20 cellular contexts compared by ENCODE assay signal in the genomic region with DNA sequence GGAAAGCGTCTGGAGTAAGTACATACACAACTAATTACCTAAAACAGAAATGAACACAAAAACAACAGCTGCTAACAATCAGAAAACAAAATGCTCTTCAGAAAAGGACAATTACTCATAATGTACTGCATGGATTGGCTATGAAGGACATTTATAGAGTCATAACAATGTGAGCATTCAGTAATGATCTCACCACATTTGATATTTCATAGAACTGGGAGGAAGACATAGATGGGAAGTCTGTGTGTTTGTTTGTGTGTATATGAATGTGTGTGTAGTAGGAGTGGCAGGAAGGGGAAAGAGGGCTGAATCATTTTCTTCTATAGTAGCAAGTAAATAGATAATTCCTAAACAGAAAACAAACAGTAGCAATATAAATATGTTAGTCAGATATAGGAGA. TPM values are rescaled to one million over a fixed set of nuclear protein-coding genes. Genes with fewer than 3 reads are reported as not detected.
A peak's percentile ranks its signal among the peaks of the same experiment; 100 is the strongest.
DNase-seq lines count a peak whose midpoint lies in the region; FAIRE-seq and TF ChIP-seq lines count a peak whose summit lies in the region.
"Had no signal": no experiment of that assay in that cellular context is flagged by ENCODE, and none has a peak within 500 bp of the region (broad histone marks: within the 10 kb centered on the region; RNA-seq: fewer than 3 reads in every experiment).

No MANE protein-coding gene starts in this region.

- H3K9me1 ChIP-seq in endothelial cell of umbilical vein (replicated peaks; ENCODE audit: control insufficient read depth, extremely low read depth, insufficient read depth, low read length), result no peaks in the 10 kb centered on the region

- TF ChIP-seq POLR2A in endothelial cell of umbilical vein (IDR thresholded peaks at IDR 0.05; ENCODE audit: low read depth, low read length) (no peak), spleen (IDR thresholded peaks at IDR 0.05) (no peak)

- H3K27me3 ChIP-seq in GM23248 (replicated peaks; ENCODE audit: insufficient read depth) (no peaks in the 10 kb centered on the region), endothelial cell of umbilical vein (ENCODE audit: control insufficient read depth in 2 of 2, insufficient read depth in 2 of 2, low read length in 2 of 2) (no peaks in the 10 kb centered on the region), spleen (replicated peaks in 1 of 7) (no peaks in the 10 kb centered on the region)
- H3K27me3 ChIP-seq: BE2C, SJSA1 had no signal

- TF ChIP-seq CTCF in endothelial cell of umbilical vein (IDR thresholded peaks at IDR 0.05; ENCODE audit: extremely low read depth in 1 of 2, insufficient read depth in 1 of 2, low read depth in 1 of 2, low read length in 2 of 2) (no peak), spleen (IDR thresholded peaks at IDR 0.05 in 8 of 11, conservative IDR thresholded peaks at IDR 0.05 in 3 of 11) (no peak)

- intact Hi-C loops in endothelial cell of umbilical vein (cut with micrococcal nuclease) (no loop called here), spleen (cut with DNase I; ENCODE audit: low total_unique reads) (no loop called here)

- POLR2A ChIA-PET in endothelial cell of umbilical vein (lab: Charles Lee), result no interaction called here

- dilution Hi-C loops in endothelial cell of umbilical vein (cut with MboI; ENCODE audit: extremely low pct_ligation_motif_present, low sequenced_read_pairs), result no loop called here

- no TSS peak for BruUV-seq in endothelial cell of umbilical vein (replicated peaks; lab: Mats Ljungman, UMichigan)

- peak; percentile 33 for DNase-seq in GM23248
- peak; percentile 44 for DNase-seq in NCI-H460 (ENCODE audit: extremely low read depth, low read depth)
- DNase-seq in endothelial cell of umbilical vein (ENCODE audit: low read depth, low spot score), result peak; percentile 45
- peak; percentile 34 for DNase-seq in iris pigment epithelial cell (ENCODE audit: low read depth)
- DNase-seq in SW 1271 (lab: John Stamatoyannopoulos, UW), result no peak
- no peak for DNase-seq in NCI-H1436 (lab: John Stamatoyannopoulos, UW)
- no peak for DNase-seq in spleen
- no peak for DNase-seq in activated CD8-positive, alpha-beta memory T cell treated with anti-CD3 and anti-CD28 coated beads, Interleukin-2, amount 50 U/mL, for 4 hours
- DNase-seq: BE2C; CD8-positive, alpha-beta T cell; Karpas-422; NCI-H1417; NCI-H2029; NCI-H2171 treated with DMSO at 0.1 percent for 48 hours; NCI-H510A had no signal

- H3F3A ChIP-seq in GM23248 (ENCODE audit: insufficient read depth), result no peaks in the 10 kb centered on the region; the same call in 1 of the 2 replicates

- H3K79me2 ChIP-seq in GM23248 (ENCODE audit: insufficient read depth) (peaks cover 22% of the 10 kb centered on the region), endothelial cell of umbilical vein (ENCODE audit: control insufficient read depth, insufficient read depth, low read length) (no peaks in the 10 kb centered on the region)

- H4K20me1 ChIP-seq in GM23248 (ENCODE audit: insufficient read depth) (no peaks in the 10 kb centered on the region), endothelial cell of umbilical vein (replicated peaks; ENCODE audit: control insufficient read depth, extremely low read depth, insufficient read depth, low read length) (no peaks in the 10 kb centered on the region)

- no peak overlapping the region for H3K9ac ChIP-seq in GM23248
- H3K9ac ChIP-seq in endothelial cell of umbilical vein (replicated peaks; ENCODE audit: extremely low read depth, insufficient read depth, low read length), result no peak overlapping the region

- no peak for FAIRE-seq in endothelial cell of umbilical vein (lab: Jason Lieb, UNC)
- FAIRE-seq: GM18507, HepG2 had no signal

- in situ Hi-C loops in GM23248 (cut with MboI), result no loop called here

- no peaks in the 10 kb centered on the region for H3K9me2 ChIP-seq in GM23248 (ENCODE audit: insufficient read depth)

- H3K27ac ChIP-seq in GM23248 (no peak overlapping the region), endothelial cell of umbilical vein (ENCODE audit: insufficient read depth, low read depth, low read length) (no peak overlapping the region), spleen (no peak overlapping the region)
- H3K27ac ChIP-seq: RWPE1, SJSA1 had no signal

- H3K36me3 ChIP-seq in GM23248 (ENCODE audit: low read depth) (no peaks in the 10 kb centered on the region), endothelial cell of umbilical vein (ENCODE audit: control insufficient read depth in 2 of 2, extremely low read depth in 1 of 2, insufficient read depth in 2 of 2, low read length in 2 of 2) (no peaks in the 10 kb centered on the region), spleen (no peaks in the 10 kb centered on the region)
- H3K36me3 ChIP-seq: BE2C, SJSA1 had no signal

- H3K4me1 ChIP-seq in GM23248 (ENCODE audit: insufficient read depth) (peaks cover 31% of the 10 kb centered on the region), endothelial cell of umbilical vein (ENCODE audit: control insufficient read depth, extremely low read depth, insufficient read depth, low read length) (peaks cover 6% of the 10 kb centered on the region), spleen (no peaks in the 10 kb centered on the region)
- H3K4me1 ChIP-seq: BE2C, SJSA1 had no signal

- CTCF ChIA-PET in endothelial cell of umbilical vein (lab: Charles Lee), result interaction anchor here (0.8 kb wide), 1 partner anchor 10 kb away, joined by 3 read pairs; no protein-coding TSS in a partner anchor

- H2AFZ ChIP-seq in GM23248 (no peak overlapping the region), endothelial cell of umbilical vein (ENCODE audit: low read depth, low read length) (no peak overlapping the region)

- H3K9me3 ChIP-seq in GM23248 (ENCODE audit: low read depth), result no peaks in the 10 kb centered on the region
- H3K9me3 ChIP-seq in endothelial cell of umbilical vein (replicated peaks; ENCODE audit: control insufficient read depth, insufficient read depth, low read length), result no peaks in the 10 kb centered on the region
- H3K9me3 ChIP-seq in spleen, result no peaks in the 10 kb centered on the region
- H3K9me3 ChIP-seq: BE2C, SJSA1 had no signal

- WGBS in GM23248 (ENCODE audit: low coverage in 1 of 2, low lambda C conversion rate in 2 of 2, missing lambda C conversion rate in 2 of 2), 2 experiments, result 53 to 70% methylated on average over 1 of the region's 1 CpG
- WGBS in spleen, 5 donors, result 72 to 100% (median 87%) methylated on average over 1 of the region's 1 CpG

- H3K4me2 ChIP-seq in GM23248 (ENCODE audit: unreplicated experiment) (no peak overlapping the region), endothelial cell of umbilical vein (ENCODE audit: insufficient read depth, low read length) (no peak overlapping the region)

- H3K4me3 ChIP-seq in GM23248 (no peak overlapping the region), endothelial cell of umbilical vein (replicated peaks in 1 of 3; ENCODE audit: insufficient read depth in 1 of 3, low read depth in 1 of 3, low read length in 3 of 3) (no peak overlapping the region), spleen (no peak overlapping the region)
- H3K4me3 ChIP-seq: SJSA1 had no signal

TF ChIP-seq in endothelial cell of umbilical vein, 7 proteins besides CTCF, POLR2A, EP300 and RAD21:
- TF ChIP-seq EZH2 (IDR thresholded peaks at IDR 0.05; ENCODE audit: borderline replicate concordance, low read depth, low read length, severe bottlenecking) (no peak), POLR2AphosphoS5 (IDR thresholded peaks at IDR 0.05; ENCODE audit: insufficient read depth, low read depth, low read length) (no peak), FOS (IDR thresholded peaks at IDR 0.05; ENCODE audit: borderline replicate concordance, insufficient read depth, low read length) (peak; percentile 51), GATA2 (IDR thresholded peaks at IDR 0.05; ENCODE audit: insufficient read depth, insufficient read length, low read depth, low read length) (no peak), JUN (IDR thresholded peaks at IDR 0.05; ENCODE audit: borderline replicate concordance, insufficient read depth, insufficient read length, low read depth) (peak; percentile 2), MYC (IDR thresholded peaks at IDR 0.05; ENCODE audit: low read depth, low read length) (no peak)
- TF ChIP-seq, protein P1, sequence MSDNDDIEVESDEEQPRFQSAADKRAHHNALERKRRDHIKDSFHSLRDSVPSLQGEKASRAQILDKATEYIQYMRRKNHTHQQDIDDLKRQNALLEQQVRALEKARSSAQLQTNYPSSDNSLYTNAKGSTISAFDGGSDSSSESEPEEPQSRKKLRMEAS (IDR thresholded peaks at IDR 0.05; ENCODE audit: insufficient read depth, insufficient read length), result no peak
TF ChIP-seq in endothelial cell of umbilical vein: peak in this region for 2.

RNA-seq across cellular contexts. Expression of a gene that starts 29.5 kb away (rescaled TPM):
- total RNA-seq in GM23248 (2014; rRNA removed; shearing (Covaris generic)), result 21.8 TPM in 2 replicates
- polyA plus RNA-seq in GM23248 (2016; fragmentation: Nextera tagmentation; extraction: Ambion mirVana) (9.4 and 10.7 TPM in 2 replicates), endothelial cell of umbilical vein (0.01 and 0.03 TPM in 2 replicates), spleen (1 to 10 TPM in 1 of 3 donors, under 1 TPM in 2; 0.65 to 1.1 (median 0.86) TPM)
- total RNA-seq in NCI-H460 (2014; rRNA removed; shearing (Covaris generic)), result 0.81 and 1.0 TPM in 2 replicates
- polyA plus RNA-seq in NCI-H460 (2014; cell fraction: nucleus; rRNA removed), result 0.22 TPM in 1 of 2 replicates, not detected in the other
- total RNA-seq in endothelial cell of umbilical vein (0.18 and 0.39 TPM in 2 replicates), spleen (10 to 100 TPM in 1 of 7 donors, 1 to 10 TPM in 6; 6.1 to 10.5 (median 7.9) TPM)
- 0.04 TPM in 2 replicates for polyA plus RNA-seq in endothelial cell of umbilical vein (2011; cell fraction: cytosol; rRNA removed)
- 0.29 and 0.53 TPM in 2 replicates for polyA plus RNA-seq in endothelial cell of umbilical vein (2011; cell fraction: nucleus; rRNA removed)
- 0.16 and 0.43 TPM in 2 replicates for polyA plus RNA-seq in endothelial cell of umbilical vein (2012)
- 0.15 and 0.32 TPM in 2 replicates for polyA minus RNA-seq in endothelial cell of umbilical vein
- not detected for polyA minus RNA-seq in endothelial cell of umbilical vein (2011; cell fraction: cytosol; rRNA and poly(A)+ RNA removed)
- 2.9 and 3.3 TPM in 2 replicates for polyA minus RNA-seq in endothelial cell of umbilical vein (2011; cell fraction: nucleus; rRNA and poly(A)+ RNA removed)
- total RNA-seq: CD8-positive, alpha-beta T cell; HepG2; SJSA1; T-helper 1 cell treated with Interleukin-12 subunit alpha and Interleukin-12 subunit beta and Interleukin-4 antibody, amounts not matched to agents 30 ng/mL and 1 ng/mL, for 36 hours had no signal

Comparison
In these comparisons a context has a peak if more than half of its experiments do, and no peak if none do; other contexts are left out.
1. DNase-seq: peak in GM23248 (single experiment), NCI-H460 (single experiment), endothelial cell of umbilical vein (single experiment) and iris pigment epithelial cell (single experiment); none in SW 1271 (0 of 2), NCI-H1436 (single experiment), spleen (single experiment) and activated CD8-positive, alpha-beta memory T cell treated with anti-CD3 and anti-CD28 coated beads, Interleukin-2, amount 50 U/mL, for 4 hours (single experiment).